ENCODE assay signal across 17 cellular contexts in the genomic region with DNA sequence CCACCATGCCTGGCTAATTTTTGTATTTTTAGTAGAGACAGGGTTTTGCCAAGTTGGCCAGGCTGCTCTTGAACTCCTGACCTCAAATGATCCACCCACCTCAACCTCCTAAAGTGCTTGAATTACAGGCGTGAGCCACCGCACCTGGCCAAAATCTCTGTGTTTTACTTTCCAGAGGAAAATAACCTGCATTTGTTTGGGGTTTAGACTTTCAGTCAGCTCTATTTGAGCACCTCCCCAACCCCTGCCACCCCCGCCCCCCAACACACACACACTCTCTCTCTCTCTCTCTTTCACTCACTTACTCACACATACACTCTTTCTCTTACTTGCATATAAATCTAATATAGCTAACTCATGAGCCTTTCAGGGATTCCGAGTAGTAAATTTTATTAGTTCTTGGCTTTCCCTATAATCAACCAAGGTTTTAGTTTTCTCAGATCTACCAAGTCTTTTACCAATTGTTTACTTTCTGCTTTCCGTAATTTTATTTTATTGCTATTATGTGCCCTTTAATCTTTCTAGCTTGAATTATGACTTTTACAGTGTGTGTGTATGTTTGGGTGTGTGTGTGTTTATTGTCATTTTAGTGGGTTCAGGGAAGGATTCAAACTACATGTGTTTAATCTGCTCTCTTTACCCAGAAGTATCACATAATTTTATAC. TPM values are rescaled to one million over a fixed set of nuclear protein-coding genes. Genes with fewer than 3 reads are reported as not detected.
A peak's percentile ranks its signal among the peaks of the same experiment; 100 is the strongest.
DNase-seq lines count a peak whose midpoint lies in the region; ATAC-seq and TF ChIP-seq lines count a peak whose summit lies in the region.
"Had no signal": no experiment of that assay in that cellular context is flagged by ENCODE, and none has a peak within 500 bp of the region (broad histone marks: within the 10 kb centered on the region; RNA-seq: fewer than 3 reads in every experiment).

No MANE protein-coding gene starts in this region.

- ATAC-seq in GM18517 (IDR thresholded peaks at IDR 0.05; ENCODE audit: unreplicated experiment), result no peak

- no peaks in the 10 kb centered on the region for H3K27me3 Mint-ChIP-seq in activated naive CD8-positive, alpha-beta T cell treated with anti-CD3 and anti-CD28 coated beads for 36 hours

- H3K36me3 Mint-ChIP-seq in activated naive CD8-positive, alpha-beta T cell treated with anti-CD3 and anti-CD28 coated beads for 36 hours, result peaks cover 56% of the 10 kb centered on the region

- peak overlapping the region; percentile 13 for H3K27ac Mint-ChIP-seq in activated naive CD8-positive, alpha-beta T cell treated with anti-CD3 and anti-CD28 coated beads for 36 hours

- POLR2A ChIA-PET in HEK293T (lab: Yijun Ruan, JAX), result no interaction called here

- peaks cover 5% of the 10 kb centered on the region for H3K9me3 Mint-ChIP-seq in activated naive CD8-positive, alpha-beta T cell treated with anti-CD3 and anti-CD28 coated beads for 36 hours

- peaks cover 46% of the 10 kb centered on the region for H3K4me1 Mint-ChIP-seq in activated naive CD8-positive, alpha-beta T cell treated with anti-CD3 and anti-CD28 coated beads for 36 hours
- H3K4me1 Mint-ChIP-seq: neural crest cell had no signal

- no peaks in the 10 kb centered on the region for H3K4me1 ChIP-seq in prostate gland (replicated peaks)

- DNase-seq in NCI-H2196 (lab: John Stamatoyannopoulos, UW; ENCODE audit: unreplicated experiment), result peak; percentile 51
- no peak for DNase-seq in NCI-H2196 treated with DMSO at 0.1 percent for 48 hours (lab: John Stamatoyannopoulos, UW; ENCODE audit: unreplicated experiment)
- DNase-seq in HEK293T (ENCODE audit: extremely low spot score), result no peak
- DNase-seq in activated naive CD8-positive, alpha-beta T cell treated with anti-CD3 and anti-CD28 coated beads for 36 hours, result no peak
- no peak for DNase-seq in prostate gland (ENCODE audit: low spot score)
- DNase-seq in iPS-NIHi7 (ENCODE audit: extremely low spot score), result no peak
- DNase-seq in activated gamma-delta T cell treated with Interleukin-2 at 50 U/mL for 16 hours, result no peak
- DNase-seq: 8988T; activated CD8-positive, alpha-beta memory T cell treated with anti-CD3 and anti-CD28 coated beads for 24 hours; central memory CD4-positive, alpha-beta T cell; H7; NCI-H1694 treated with DMSO at 0.1 percent for 48 hours; SHP77 treated with DMSO at 0.1 percent for 48 hours; stimulated activated CD4-positive, alpha-beta T cell treated with anti-CD3 and anti-CD28 coated beads, Interleukin-4, amount 100 ng/mL, for 1 hour; T1000 had no signal

- no peaks in the 10 kb centered on the region for H3K27me3 ChIP-seq in prostate gland (replicated peaks; ENCODE audit: insufficient read depth)

- no peak for TF ChIP-seq POLR2A in prostate gland (IDR thresholded peaks at IDR 0.05)

- no peak overlapping the region for H3K4me3 ChIP-seq in prostate gland

- no peaks in the 10 kb centered on the region for H3K36me3 ChIP-seq in prostate gland

- intact Hi-C loops in prostate gland (cut with DNase I), result no loop called here

- H3K4me3 Mint-ChIP-seq in activated naive CD8-positive, alpha-beta T cell treated with anti-CD3 and anti-CD28 coated beads for 36 hours, result no peak overlapping the region
- H3K4me3 Mint-ChIP-seq: neural crest cell had no signal

- WGBS in prostate gland, result 24% methylated on average over 5 of the region's 5 CpGs

- TF ChIP-seq CTCF in prostate gland (IDR thresholded peaks at IDR 0.05), result no peak

- H3K9me3 ChIP-seq in prostate gland, result no peaks in the 10 kb centered on the region

- CTCF ChIA-PET in HEK293T (lab: Yijun Ruan, JAX), result no interaction called here

- peak overlapping the region; percentile 7 to 14 for H3K27ac ChIP-seq in prostate gland

TF ChIP-seq in HEK293T, 16 proteins besides CTCF, POLR2A, EP300 and RAD21:
- TF ChIP-seq SUZ12 (IDR thresholded peaks at IDR 0.05) (no peak), TARDBP (IDR thresholded peaks at IDR 0.05) (no peak), CTBP1 (IDR thresholded peaks at IDR 0.05; ENCODE audit: borderline replicate concordance) (no peak), BHLHE40 (IDR thresholded peaks at IDR 0.05; ENCODE audit: borderline replicate concordance) (no peak), ZNF384 (IDR thresholded peaks at IDR 0.05) (no peak), NFRKB (IDR thresholded peaks at IDR 0.05) (no peak)
- TF ChIP-seq, protein P1, sequence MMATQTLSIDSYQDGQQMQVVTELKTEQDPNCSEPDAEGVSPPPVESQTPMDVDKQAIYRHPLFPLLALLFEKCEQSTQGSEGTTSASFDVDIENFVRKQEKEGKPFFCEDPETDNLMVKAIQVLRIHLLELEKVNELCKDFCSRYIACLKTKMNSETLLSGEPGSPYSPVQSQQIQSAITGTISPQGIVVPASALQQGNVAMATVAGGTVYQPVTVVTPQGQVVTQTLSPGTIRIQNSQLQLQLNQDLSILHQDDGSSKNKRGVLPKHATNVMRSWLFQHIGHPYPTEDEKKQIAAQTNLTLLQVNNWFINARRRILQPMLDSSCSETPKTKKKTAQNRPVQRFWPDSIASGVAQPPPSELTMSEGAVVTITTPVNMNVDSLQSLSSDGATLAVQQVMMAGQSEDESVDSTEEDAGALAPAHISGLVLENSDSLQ (IDR thresholded peaks at IDR 0.05), result peak; percentile 62

RNA-seq across cellular contexts. Expression of a gene that starts 24.5 kb away (rescaled TPM):
- 10 to 100 TPM; 45.6 to 51.1 TPM for total RNA-seq in activated naive CD8-positive, alpha-beta T cell treated with anti-CD3 and anti-CD28 coated beads for 36 hours
- total RNA-seq in prostate gland, result 100 to 1,000 TPM in 1 of 2 donors, 10 to 100 TPM in 1; 89.1 to 114 TPM
